Comparison of ENCODE assay signal across 25 cellular contexts in the genomic region with DNA sequence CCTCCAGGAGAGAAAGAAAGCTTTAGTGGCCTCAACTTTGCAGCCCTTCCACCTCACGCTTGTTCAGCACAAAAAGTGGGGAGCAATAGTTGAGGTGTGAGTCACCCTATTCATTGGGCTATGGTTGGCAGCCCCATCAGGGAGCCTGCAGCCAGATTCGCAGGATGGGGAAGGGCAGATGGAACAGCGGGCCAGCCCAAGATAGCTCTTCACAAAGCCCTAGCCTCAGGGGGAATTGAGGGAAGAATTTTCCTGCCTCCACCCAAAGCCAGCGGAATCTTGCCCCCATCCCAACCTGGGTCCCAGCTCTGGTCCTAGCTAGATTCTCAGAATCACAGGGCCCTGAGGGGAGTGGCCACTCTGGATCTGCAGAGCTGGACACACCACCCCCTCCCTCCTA. TPM values are rescaled to one million over a fixed set of nuclear protein-coding genes. Genes with fewer than 3 reads are reported as not detected.
DNase-seq lines count a peak whose midpoint lies in the region; ATAC-seq, FAIRE-seq and TF ChIP-seq lines count a peak whose summit lies in the region.
"Had no signal": no experiment of that assay in that cellular context is flagged by ENCODE, and none has a peak within 500 bp of the region (broad histone marks: within the 10 kb centered on the region; RNA-seq: fewer than 3 reads in every experiment).

No MANE protein-coding gene starts in this region.

- intact Hi-C loops in cardiac septum (cut with DNase I) (no loop called here), Right ventricle myocardium inferior (cut with DNase I) (no loop called here)
- intact Hi-C loops in CD4-positive, alpha-beta T cell (cut with DNase I, micrococcal nuclease), result no loop called here

- DNase-seq in cardiac septum (ENCODE audit: low spot score) (peak; percentile 31), Right ventricle myocardium inferior (ENCODE audit: missing footprints) (no peak), bronchial epithelial cell (ENCODE audit: low read depth) (peak; percentile 74), left lobe of liver (ENCODE audit: low spot score) (peak; percentile 22), NCI-H524 treated with DMSO at 0.1 percent for 48 hours (lab: John Stamatoyannopoulos, UW) (no peak), NCI-H146 treated with DMSO at 0.1 percent for 48 hours (lab: John Stamatoyannopoulos, UW; ENCODE audit: unreplicated experiment) (no peak), activated gamma-delta T cell treated with Interleukin-2 at 50 U/mL for 16 hours (no peak)
- no peak for DNase-seq in CD4-positive, alpha-beta T cell
- DNase-seq: activated B cell treated with CpG ODN at 0.5 μM for 24 hours; activated naive CD8-positive, alpha-beta T cell treated with anti-CD3 and anti-CD28 coated beads for 36 hours; colonic mucosa; foreskin melanocyte; lower lobe of right lung; MM.1S; NCI-H1436 treated with DMSO at 0.1 percent for 48 hours; NCI-H2171 treated with DMSO at 0.1 percent for 48 hours; NCI-H774; T-helper 9 cell; uterus had no signal

- CTCF ChIA-PET in CD4-positive, alpha-beta T cell (lab: Charles Lee), result no interaction called here

- no peaks in the 10 kb centered on the region for H3K27me3 ChIP-seq in bronchial epithelial cell (ENCODE audit: control insufficient read depth, insufficient read depth, low read length)
- H3K27me3 ChIP-seq in CD4-positive, alpha-beta T cell (ENCODE audit: control insufficient read depth, insufficient read depth, low read length), result no peaks in the 10 kb centered on the region
- H3K27me3 ChIP-seq: BLaER1 treated with 17β-estradiol and CSF1 and Interleukin-3, amounts not matched to agents 10 nM and 100 nM; colonic mucosa; hepatocyte; uterus had no signal

- ATAC-seq in Right ventricle myocardium inferior (no peak), left lobe of liver (no peak)
- ATAC-seq in CD4-positive, alpha-beta T cell (ENCODE audit: poor library complexity), result no peak
- ATAC-seq: GM12878, lower lobe of right lung had no signal

- peaks cover 10% of the 10 kb centered on the region for H3K36me3 ChIP-seq in bronchial epithelial cell (ENCODE audit: control insufficient read depth, insufficient read depth, low read length)
- H3K36me3 ChIP-seq: BLaER1 treated with 17β-estradiol and CSF1 and Interleukin-3, amounts not matched to agents 10 nM and 100 nM; colonic mucosa; lower lobe of right lung; uterus had no signal

- no peak for FAIRE-seq in bronchial epithelial cell (lab: Jason Lieb, UNC)
- FAIRE-seq: GM12878, GM19239 had no signal

- H3K27ac Mint-ChIP-seq in CD4-positive, alpha-beta T cell, result no peak overlapping the region
- H3K27ac Mint-ChIP-seq: activated B cell treated with CpG ODN at 0.5 μM for 24 hours; activated naive CD8-positive, alpha-beta T cell treated with anti-CD3 and anti-CD28 coated beads for 36 hours; activated T-helper 1 cell treated with anti-CD3 and anti-CD28 coated beads, Interleukin-12 subunit alpha, Interleukin-12 subunit beta, Interleukin-2, Interleukin-4 antibody, amounts not matched to agents 30 ng/mL and 10 ng/mL and 1 ng/mL, durations not matched to agents 14 hours and 24 hours and 36 hours; IgD-negative memory B cell had no signal

- no peak overlapping the region for H3K4me3 ChIP-seq in bronchial epithelial cell (ENCODE audit: low read depth, low read length)
- H3K4me3 ChIP-seq: BLaER1 treated with 17β-estradiol and CSF1 and Interleukin-3, amounts not matched to agents 10 nM and 100 nM; colonic mucosa; GM12878; hepatocyte; lower lobe of right lung; uterus had no signal

- no peaks in the 10 kb centered on the region for H3K4me1 Mint-ChIP-seq in CD4-positive, alpha-beta T cell (ENCODE audit: low read depth)
- H3K4me1 Mint-ChIP-seq: activated B cell treated with CpG ODN at 0.5 μM for 24 hours, IgD-negative memory B cell had no signal

- H3K4me3 Mint-ChIP-seq in CD4-positive, alpha-beta T cell, result no peak overlapping the region
- H3K4me3 Mint-ChIP-seq: activated B cell treated with CpG ODN at 0.5 μM for 24 hours; activated naive CD8-positive, alpha-beta T cell treated with anti-CD3 and anti-CD28 coated beads for 36 hours; activated T-helper 1 cell treated with anti-CD3 and anti-CD28 coated beads, Interleukin-12 subunit alpha, Interleukin-12 subunit beta, Interleukin-2, Interleukin-4 antibody, amounts not matched to agents 30 ng/mL and 10 ng/mL and 1 ng/mL, durations not matched to agents 14 hours and 24 hours and 36 hours; IgD-negative memory B cell had no signal

- TF ChIP-seq CTCF in bronchial epithelial cell (IDR thresholded peaks at IDR 0.05; ENCODE audit: insufficient read depth, low read length, severe bottlenecking), result no peak
- TF ChIP-seq CTCF in CD4-positive, alpha-beta T cell (IDR thresholded peaks at IDR 0.05), result no peak

- H3K9me3 ChIP-seq in CD4-positive, alpha-beta T cell (ENCODE audit: control insufficient read depth, low read length), result no peaks in the 10 kb centered on the region
- H3K9me3 ChIP-seq: BLaER1 treated with 17β-estradiol and CSF1 and Interleukin-3, amounts not matched to agents 10 nM and 100 nM; colonic mucosa; lower lobe of right lung; uterus had no signal

- H3K27ac ChIP-seq in CD4-positive, alpha-beta T cell (ENCODE audit: low read depth, low read length), result no peak overlapping the region
- H3K27ac ChIP-seq: BLaER1 treated with 17β-estradiol and CSF1 and Interleukin-3, amounts not matched to agents 10 nM and 100 nM; colonic mucosa; hepatocyte; lower lobe of right lung; uterus had no signal

- no peaks in the 10 kb centered on the region for H3K36me3 Mint-ChIP-seq in CD4-positive, alpha-beta T cell (ENCODE audit: low read depth)
- H3K36me3 Mint-ChIP-seq: activated naive CD8-positive, alpha-beta T cell treated with anti-CD3 and anti-CD28 coated beads for 36 hours; IgD-negative memory B cell had no signal

- H3K27me3 Mint-ChIP-seq in CD4-positive, alpha-beta T cell, result peaks cover 3% of the 10 kb centered on the region

- POLR2A ChIA-PET in CD4-positive, alpha-beta T cell (lab: Charles Lee), result no interaction called here

- H3K9me3 Mint-ChIP-seq in CD4-positive, alpha-beta T cell, result no peaks in the 10 kb centered on the region
- H3K9me3 Mint-ChIP-seq: activated B cell treated with CpG ODN at 0.5 μM for 24 hours; activated naive CD8-positive, alpha-beta T cell treated with anti-CD3 and anti-CD28 coated beads for 36 hours; activated T-helper 1 cell treated with anti-CD3 and anti-CD28 coated beads, Interleukin-12 subunit alpha, Interleukin-12 subunit beta, Interleukin-2, Interleukin-4 antibody, amounts not matched to agents 30 ng/mL and 10 ng/mL and 1 ng/mL, durations not matched to agents 14 hours and 24 hours and 36 hours; IgD-negative memory B cell had no signal

RNA-seq across cellular contexts. Expression of gene KRT5, which starts 3.6 kb away (rescaled TPM):
- total RNA-seq in cardiac septum, result not detected
- 0.16 TPM for total RNA-seq in Right ventricle myocardium inferior
- 6,770 and 10,597 TPM in 2 replicates for total RNA-seq in bronchial epithelial cell
- total RNA-seq in left lobe of liver, result not detected
- under 1 TPM; 0.60 to 0.81 TPM for total RNA-seq in CD4-positive, alpha-beta T cell
- total RNA-seq: activated B cell treated with CpG ODN at 0.5 μM for 24 hours; activated naive CD8-positive, alpha-beta T cell treated with anti-CD3 and anti-CD28 coated beads for 36 hours; activated T-helper 1 cell treated with anti-CD3 and anti-CD28 coated beads, Interleukin-12 subunit alpha, Interleukin-12 subunit beta, Interleukin-2, Interleukin-4 antibody, amounts not matched to agents 30 ng/mL and 10 ng/mL and 1 ng/mL, durations not matched to agents 14 hours and 24 hours and 36 hours; colonic mucosa; GM12878 had no signal

RNA-seq across cellular contexts. Expression of gene KRT71, which starts 29.1 kb away (rescaled TPM):
- total RNA-seq in cardiac septum, result not detected
- total RNA-seq in Right ventricle myocardium inferior, result not detected
- not detected in 2 replicates for total RNA-seq in bronchial epithelial cell
- total RNA-seq in left lobe of liver, result not detected
- total RNA-seq in CD4-positive, alpha-beta T cell, result not detected
- total RNA-seq: activated B cell treated with CpG ODN at 0.5 μM for 24 hours; activated naive CD8-positive, alpha-beta T cell treated with anti-CD3 and anti-CD28 coated beads for 36 hours; activated T-helper 1 cell treated with anti-CD3 and anti-CD28 coated beads, Interleukin-12 subunit alpha, Interleukin-12 subunit beta, Interleukin-2, Interleukin-4 antibody, amounts not matched to agents 30 ng/mL and 10 ng/mL and 1 ng/mL, durations not matched to agents 14 hours and 24 hours and 36 hours; colonic mucosa; GM12878; hepatocyte; lower lobe of right lung; uterus had no signal

RNA-seq across cellular contexts. Expression of gene KRT6A, which starts 30.8 kb away (rescaled TPM):
- total RNA-seq in cardiac septum (not detected), Right ventricle myocardium inferior (0.16 TPM), bronchial epithelial cell (13,929 and 17,192 TPM in 2 replicates), left lobe of liver (not detected)
- not detected for total RNA-seq in CD4-positive, alpha-beta T cell
- total RNA-seq: activated B cell treated with CpG ODN at 0.5 μM for 24 hours; activated naive CD8-positive, alpha-beta T cell treated with anti-CD3 and anti-CD28 coated beads for 36 hours; activated T-helper 1 cell treated with anti-CD3 and anti-CD28 coated beads, Interleukin-12 subunit alpha, Interleukin-12 subunit beta, Interleukin-2, Interleukin-4 antibody, amounts not matched to agents 30 ng/mL and 10 ng/mL and 1 ng/mL, durations not matched to agents 14 hours and 24 hours and 36 hours; colonic mucosa; GM12878 had no signal

RNA-seq across cellular contexts. Expression of gene KRT74, which starts 49.8 kb away (rescaled TPM):
- total RNA-seq in cardiac septum (not detected), Right ventricle myocardium inferior (not detected), bronchial epithelial cell (0.13 TPM in 1 of 2 replicates, not detected in the other), left lobe of liver (not detected)
- total RNA-seq in CD4-positive, alpha-beta T cell, result under 1 TPM; 0.30 to 0.34 TPM
- total RNA-seq: activated B cell treated with CpG ODN at 0.5 μM for 24 hours; activated naive CD8-positive, alpha-beta T cell treated with anti-CD3 and anti-CD28 coated beads for 36 hours; activated T-helper 1 cell treated with anti-CD3 and anti-CD28 coated beads, Interleukin-12 subunit alpha, Interleukin-12 subunit beta, Interleukin-2, Interleukin-4 antibody, amounts not matched to agents 30 ng/mL and 10 ng/mL and 1 ng/mL, durations not matched to agents 14 hours and 24 hours and 36 hours; colonic mucosa; GM12878; hepatocyte; lower lobe of right lung; uterus had no signal

RNA-seq across cellular contexts. Expression of gene KRT6C, which starts 50.2 kb away (rescaled TPM):
- total RNA-seq in cardiac septum, result not detected
- total RNA-seq in Right ventricle myocardium inferior, result not detected
- 16.8 and 138 TPM in 2 replicates for total RNA-seq in bronchial epithelial cell
- not detected for total RNA-seq in left lobe of liver
- not detected for total RNA-seq in CD4-positive, alpha-beta T cell
- total RNA-seq: activated B cell treated with CpG ODN at 0.5 μM for 24 hours; activated naive CD8-positive, alpha-beta T cell treated with anti-CD3 and anti-CD28 coated beads for 36 hours; activated T-helper 1 cell treated with anti-CD3 and anti-CD28 coated beads, Interleukin-12 subunit alpha, Interleukin-12 subunit beta, Interleukin-2, Interleukin-4 antibody, amounts not matched to agents 30 ng/mL and 10 ng/mL and 1 ng/mL, durations not matched to agents 14 hours and 24 hours and 36 hours; colonic mucosa; GM12878; lower lobe of right lung had no signal

Comparison
In these comparisons a context has a peak if more than half of its experiments do, and no peak if none do; other contexts are left out.
1. DNase-seq: peak in cardiac septum (single experiment), bronchial epithelial cell (single experiment) and left lobe of liver (single experiment); none in Right ventricle myocardium inferior (single experiment), CD4-positive, alpha-beta T cell (0 of 10), NCI-H524 treated with DMSO at 0.1 percent for 48 hours (single experiment), NCI-H146 treated with DMSO at 0.1 percent for 48 hours (single experiment) and activated gamma-delta T cell treated with Interleukin-2 at 50 U/mL for 16 hours (single experiment).
2. RNA of gene KRT5, which starts 3.6 kb away (total RNA-seq): 6,770 to 10,597 TPM in bronchial epithelial cell; 0.60 to 0.81 TPM in CD4-positive, alpha-beta T cell, 0.16 TPM in Right ventricle myocardium inferior (single experiment), not detected in left lobe of liver (single experiment) and not detected in cardiac septum (single experiment); every median in the first group is over 1,000 times any median in the second.
3. RNA of gene KRT6A, which starts 30.8 kb away (total RNA-seq): 13,929 to 17,192 TPM in bronchial epithelial cell; 0.16 TPM in Right ventricle myocardium inferior (single experiment), not detected in cardiac septum (single experiment), not detected in left lobe of liver (single experiment) and not detected in CD4-positive, alpha-beta T cell; every median in the first group is over 1,000 times any median in the second.